5 cellular contexts compared by ENCODE assay signal in genomic region chr6:28436404-28436803, GRCh38.
"Had no signal": no experiment of that assay in that cellular context is flagged by ENCODE, and none has a peak within 500 bp of the region (broad histone marks: within the 10 kb centered on the region; RNA-seq: fewer than 3 reads in every experiment).

No MANE protein-coding gene starts in this region.

- H3K4me3 Mint-ChIP-seq: IgD-negative memory B cell had no signal

- H3K4me1 Mint-ChIP-seq: IgD-negative memory B cell had no signal

- H3K9me3 Mint-ChIP-seq: IgD-negative memory B cell had no signal

- DNase-seq: IMR-90 had no signal

- H3K4me3 ChIP-seq: K562 had no signal

- ATAC-seq: HepG2 had no signal

- H3K27ac ChIP-seq: HL-60 had no signal
